ENCODE assay signal across 8 cellular contexts in genomic region chr21:36542312-36543101, GRCh38.
DNase-seq lines count a peak whose midpoint lies in the region; ATAC-seq lines count a peak whose summit lies in the region.

No MANE protein-coding gene starts in this region.

- H3K4me3 Mint-ChIP-seq in immature natural killer cell: peak overlapping the region in 1 of 5 donors; percentile 55
- H3K4me3 Mint-ChIP-seq in activated CD4-positive, alpha-beta T cell treated with anti-CD3 and anti-CD28 coated beads, Interleukin-2, amount 10 ng/mL, durations not matched to agents 24 days and 14 days: no peak overlapping the region

- ATAC-seq in GM18502 (IDR thresholded peaks at IDR 0.05; ENCODE audit: poor library complexity, unreplicated experiment) (peak; percentile 76), GM21423 (IDR thresholded peaks at IDR 0.05; ENCODE audit: unreplicated experiment) (peak; percentile 66), HG03460 (IDR thresholded peaks at IDR 0.05; ENCODE audit: unreplicated experiment) (peak; percentile 67)

- H3K9me3 Mint-ChIP-seq in immature natural killer cell: no peaks in the 10 kb centered on the region
- no peaks in the 10 kb centered on the region for H3K9me3 Mint-ChIP-seq in activated CD4-positive, alpha-beta T cell treated with anti-CD3 and anti-CD28 coated beads, Interleukin-2, amount 10 ng/mL, durations not matched to agents 24 days and 14 days

- no peak overlapping the region for H3K4me3 ChIP-seq in iPS DF 6.9 (ENCODE audit: low read length)
- no peak overlapping the region for H3K4me3 ChIP-seq in MG63

- no peak overlapping the region for H3K27ac ChIP-seq in iPS DF 6.9 (ENCODE audit: low read length)

- peaks cover 5 to 10% (median 5%) of the 10 kb centered on the region in 3 donors for H3K27me3 Mint-ChIP-seq in immature natural killer cell (ENCODE audit: low read depth in 3 of 3)
- peaks cover 12% of the 10 kb centered on the region for H3K27me3 Mint-ChIP-seq in activated CD4-positive, alpha-beta T cell treated with anti-CD3 and anti-CD28 coated beads, Interleukin-2, amount 10 ng/mL, durations not matched to agents 24 days and 14 days

- no peaks in the 10 kb centered on the region for H3K9me3 ChIP-seq in iPS DF 6.9 (ENCODE audit: control insufficient read depth, insufficient read depth, low read length)
- no peaks in the 10 kb centered on the region for H3K9me3 ChIP-seq in MG63

- DNase-seq in iPS DF 6.9 (ENCODE audit: low read depth, low spot score): peak; percentile 25
- no peak for DNase-seq in NCI-H2171 (lab: John Stamatoyannopoulos, UW)
- DNase-seq in MG63: no peak
- DNase-seq in immature natural killer cell: no peak
- no peak for DNase-seq in activated CD4-positive, alpha-beta T cell treated with anti-CD3 and anti-CD28 coated beads, Interleukin-2, amount 10 ng/mL, durations not matched to agents 24 days and 14 days

- H3K4me1 Mint-ChIP-seq in immature natural killer cell: no peaks in the 10 kb centered on the region
- no peaks in the 10 kb centered on the region for H3K4me1 Mint-ChIP-seq in activated CD4-positive, alpha-beta T cell treated with anti-CD3 and anti-CD28 coated beads, Interleukin-2, amount 10 ng/mL, durations not matched to agents 24 days and 14 days

- intact Hi-C loops in activated CD4-positive, alpha-beta T cell treated with anti-CD3 and anti-CD28 coated beads, Interleukin-2, amount 10 ng/mL, durations not matched to agents 24 days and 14 days (cut with micrococcal nuclease): no loop called here

- WGBS in iPS DF 6.9 (ENCODE audit: insufficient coverage, insufficient read length): no CpG with 5 or more reads among the region's 34 CpGs

- no peaks in the 10 kb centered on the region for H3K36me3 ChIP-seq in iPS DF 6.9 (ENCODE audit: control insufficient read depth, insufficient read depth, low read length)
- H3K36me3 ChIP-seq in MG63: no peaks in the 10 kb centered on the region

- no peaks in the 10 kb centered on the region for H3K27me3 ChIP-seq in iPS DF 6.9 (ENCODE audit: control insufficient read depth, insufficient read depth, low read length)
- H3K27me3 ChIP-seq in MG63: no peaks in the 10 kb centered on the region; the same call in 1 of the 2 replicates

- no peaks in the 10 kb centered on the region for H3K36me3 Mint-ChIP-seq in immature natural killer cell
- H3K36me3 Mint-ChIP-seq in activated CD4-positive, alpha-beta T cell treated with anti-CD3 and anti-CD28 coated beads, Interleukin-2, amount 10 ng/mL, durations not matched to agents 24 days and 14 days (ENCODE audit: low read depth): no peaks in the 10 kb centered on the region

- H3K27ac Mint-ChIP-seq in immature natural killer cell: no peak overlapping the region
- no peak overlapping the region for H3K27ac Mint-ChIP-seq in activated CD4-positive, alpha-beta T cell treated with anti-CD3 and anti-CD28 coated beads, Interleukin-2, amount 10 ng/mL, durations not matched to agents 24 days and 14 days

- H3K4me1 ChIP-seq in iPS DF 6.9 (ENCODE audit: control insufficient read depth, insufficient read depth, low read length): no peaks in the 10 kb centered on the region; the same call in 1 of the 2 replicates
